Comparison of ENCODE assay signal across 17 cellular contexts in the genomic region with DNA sequence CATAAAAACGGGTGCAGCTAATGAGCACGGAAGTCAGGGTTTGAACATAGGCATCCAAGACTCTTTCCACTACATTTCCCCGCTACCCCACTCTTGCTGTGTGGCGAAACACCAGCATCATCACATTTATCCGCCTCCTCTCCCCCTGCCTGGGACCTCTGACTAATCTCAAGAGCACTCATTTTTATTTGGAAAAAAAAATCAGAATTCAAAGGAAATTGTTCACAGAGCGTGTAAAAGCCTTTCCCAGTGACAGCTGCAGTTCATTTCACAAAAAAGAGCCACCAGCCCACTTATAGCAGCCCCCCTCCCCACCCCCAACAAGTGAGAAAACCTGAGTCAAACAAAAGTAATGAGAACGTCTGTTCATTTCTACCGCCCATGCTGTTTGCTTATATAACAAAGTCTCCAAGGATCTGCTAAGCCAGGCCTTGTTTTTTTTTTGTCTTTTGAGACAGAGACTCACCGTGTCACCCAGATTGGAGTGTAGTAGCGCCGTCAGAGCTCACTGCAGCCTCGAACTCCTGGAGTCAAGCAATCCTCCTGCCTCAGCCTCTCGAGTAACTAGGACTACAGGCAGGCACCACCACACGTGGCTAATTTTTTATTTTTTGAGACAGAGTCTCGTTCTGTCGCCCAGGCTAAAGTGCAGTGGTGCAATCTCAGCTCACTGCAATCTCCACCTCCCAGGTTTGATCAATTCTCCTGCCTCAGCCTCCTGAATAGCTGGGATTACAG. TPM values are rescaled to one million over a fixed set of nuclear protein-coding genes. Genes with fewer than 3 reads are reported as not detected.
DNase-seq lines count a peak whose midpoint lies in the region; ATAC-seq and TF ChIP-seq lines count a peak whose summit lies in the region.
"Had no signal": no experiment of that assay in that cellular context is flagged by ENCODE, and none has a peak within 500 bp of the region (broad histone marks: within the 10 kb centered on the region; RNA-seq: fewer than 3 reads in every experiment).

No MANE protein-coding gene starts in this region.

- TF ChIP-seq CTCF in SK-N-SH (IDR thresholded peaks at IDR 0.05): no peak

- peaks cover 0 to 7% of the 10 kb centered on the region in 2 experiments; a peak in 2 of 4 replicates for H3K4me1 ChIP-seq in SK-N-SH (ENCODE audit: control insufficient read depth in 1 of 2, insufficient read depth in 2 of 2, low read depth in 1 of 2, low read length in 1 of 2)

- H3K9me3 ChIP-seq in SK-N-SH: no peaks in the 10 kb centered on the region
- H3K9me3 ChIP-seq: body of pancreas, thoracic aorta had no signal

- no peaks in the 10 kb centered on the region for H3K9me2 ChIP-seq in SK-N-SH

- TF ChIP-seq EP300 in SK-N-SH (IDR thresholded peaks at IDR 0.05; ENCODE audit: borderline replicate concordance in 1 of 2, low read depth in 1 of 2, low read length in 1 of 2): no peak

- no peak overlapping the region for H3K4me2 ChIP-seq in SK-N-SH
- H3K4me2 ChIP-seq: hepatocyte had no signal

- peak overlapping the region; percentile 25 for H3K4me3 Mint-ChIP-seq in activated T-helper 17 cell treated with anti-CD3 and anti-CD28 coated beads, Interleukin-2, amount 50 U/mL, for 72 hours
- H3K4me3 Mint-ChIP-seq: activated T-cell treated with anti-CD3 and anti-CD28 coated beads, Interleukin-2, amount 50 U/mL, for 24 hours; naive thymus-derived CD4-positive, alpha-beta T cell had no signal

- H3K36me3 Mint-ChIP-seq in activated T-helper 17 cell treated with anti-CD3 and anti-CD28 coated beads, Interleukin-2, amount 50 U/mL, for 72 hours (ENCODE audit: low read depth): peaks cover 5% of the 10 kb centered on the region

- H3K9ac ChIP-seq in SK-N-SH: 0 out of 2 replicates have a peak overlapping the region, but pooled peaks have one; percentile 9

- no peaks in the 10 kb centered on the region for H3K27me3 Mint-ChIP-seq in activated T-helper 17 cell treated with anti-CD3 and anti-CD28 coated beads, Interleukin-2, amount 50 U/mL, for 72 hours
- H3K27me3 Mint-ChIP-seq: activated T-cell treated with anti-CD3 and anti-CD28 coated beads, Interleukin-2, amount 50 U/mL, for 24 hours had no signal

- H3K79me2 ChIP-seq in SK-N-SH (ENCODE audit: insufficient read depth): no peaks in the 10 kb centered on the region
- H3K79me2 ChIP-seq: hepatocyte had no signal

- POLR2A ChIA-PET in SK-N-SH (lab: Yijun Ruan, JAX): no interaction called here

- H3K27me3 ChIP-seq in SK-N-SH (ENCODE audit: insufficient read depth): no peaks in the 10 kb centered on the region
- H3K27me3 ChIP-seq: body of pancreas, hepatocyte had no signal

- H3F3A ChIP-seq in SK-N-SH (replicated peaks; ENCODE audit: insufficient read depth): peaks cover 21% of the 10 kb centered on the region

- no peak for DNase-seq in SK-N-SH
- DNase-seq in fibroblast of the conjunctiva (ENCODE audit: low read depth): peak; percentile 18
- peak; percentile 33 for DNase-seq in superior temporal gyrus (ENCODE audit: extremely low spot score)
- no peak for DNase-seq in GM19240 (ENCODE audit: insufficient read length, low spot score)
- DNase-seq in activated CD4-positive, CD25-positive, alpha-beta regulatory T cell treated with anti-CD3 and anti-CD28 coated beads, Interleukin-2, amount 50 U/mL, for 72 hours: no peak
- DNase-seq: 8988T; activated T-cell treated with anti-CD3 and anti-CD28 coated beads, Interleukin-2, amount 50 U/mL, for 24 hours; MM.1S; naive thymus-derived CD4-positive, alpha-beta T cell; small intestine had no signal

- H3K9me3 Mint-ChIP-seq in activated T-helper 17 cell treated with anti-CD3 and anti-CD28 coated beads, Interleukin-2, amount 50 U/mL, for 72 hours: peaks cover 7% of the 10 kb centered on the region

- H3K27ac ChIP-seq in SK-N-SH (ENCODE audit: low read depth in 2 of 2, low read length in 1 of 2): peak overlapping the region in 1 of 2 experiments; percentile 70; a peak in 2 of 4 replicates
- H3K27ac ChIP-seq: body of pancreas, hepatocyte, thoracic aorta had no signal

- no peak for TF ChIP-seq RAD21 in SK-N-SH (IDR thresholded peaks at IDR 0.05; ENCODE audit: low read length)

- CTCF ChIA-PET in SK-N-SH (lab: Yijun Ruan, JAX): interaction anchor here (0.8 kb wide), 1 partner anchor 9 kb away, joined by 3 read pairs; no protein-coding TSS in a partner anchor

- ATAC-seq in SK-N-SH treated with all-trans-retinoic acid at 6 μM for 48 hours (no peak), GM18909 (IDR thresholded peaks at IDR 0.05; ENCODE audit: poor library complexity, unreplicated experiment) (no peak)
- peak; percentile 40 for ATAC-seq in activated T-helper 17 cell treated with anti-CD3 and anti-CD28 coated beads, Interleukin-2, amount 50 U/mL, for 72 hours (replicated peaks)
- ATAC-seq: activated CD4-positive, CD25-positive, alpha-beta regulatory T cell treated with anti-CD3 and anti-CD28 coated beads, Interleukin-2, amount 50 U/mL, for 24 hours; body of pancreas; naive thymus-derived CD4-positive, alpha-beta T cell had no signal

- peaks cover 29% of the 10 kb centered on the region for H3K4me1 Mint-ChIP-seq in activated T-helper 17 cell treated with anti-CD3 and anti-CD28 coated beads, Interleukin-2, amount 50 U/mL, for 72 hours

- WGBS in SK-N-SH (ENCODE audit: low lambda C conversion rate): 77% methylated on average over 16 of the region's 16 CpGs

- H4K20me1 ChIP-seq in SK-N-SH (ENCODE audit: insufficient read depth): no peaks in the 10 kb centered on the region

- H3K36me3 ChIP-seq in SK-N-SH (replicated peaks in 1 of 2; ENCODE audit: control insufficient read depth in 1 of 2, insufficient read depth in 2 of 2, low read length in 1 of 2): no peaks in the 10 kb centered on the region
- H3K36me3 ChIP-seq: thoracic aorta had no signal

- H3K4me3 ChIP-seq in SK-N-SH (ENCODE audit: low read depth in 2 of 2, low read length in 1 of 2): no peak overlapping the region
- H3K4me3 ChIP-seq: body of pancreas, hepatocyte, thoracic aorta had no signal

- peak overlapping the region; percentile 50 for H3K27ac Mint-ChIP-seq in activated T-helper 17 cell treated with anti-CD3 and anti-CD28 coated beads, Interleukin-2, amount 50 U/mL, for 72 hours
- H3K27ac Mint-ChIP-seq: activated T-cell treated with anti-CD3 and anti-CD28 coated beads, Interleukin-2, amount 50 U/mL, for 24 hours had no signal

- H2AFZ ChIP-seq in SK-N-SH (ENCODE audit: low read depth): peak overlapping the region; percentile 50; the same call in 1 of the 2 replicates
- H2AFZ ChIP-seq: hepatocyte had no signal

TF ChIP-seq in SK-N-SH, 30 proteins besides CTCF, POLR2A, EP300 and RAD21:
- TF ChIP-seq FOXM1 (IDR thresholded peaks at IDR 0.05; ENCODE audit: low read depth): no peak
- TF ChIP-seq FOXJ3 (CRISPR knock-in tag; IDR thresholded peaks at IDR 0.05): no peak
- 0 out of 2 replicates have a peak, but pooled peaks have one; percentile 10 for TF ChIP-seq FOSL2 (IDR thresholded peaks at IDR 0.05; ENCODE audit: borderline replicate concordance, low read depth)
- 0 out of 2 replicates have a peak, but pooled peaks have one; percentile 11 for TF ChIP-seq JUND (IDR thresholded peaks at IDR 0.05)
TF ChIP-seq in SK-N-SH: peak in this region for 2.

TF ChIP-seq in SK-N-SH treated with all-trans-retinoic acid at 6 μM for 48 hours, 23 proteins besides CTCF, POLR2A, EP300 and RAD21 (continues in another document):
- TF ChIP-seq OSR1 (CRISPR knock-in tag; IDR thresholded peaks at IDR 0.05): no peak
- no peak for TF ChIP-seq ISL1 (CRISPR knock-in tag; IDR thresholded peaks at IDR 0.05)
- no peak for TF ChIP-seq ARNTL (CRISPR knock-in tag; IDR thresholded peaks at IDR 0.05; ENCODE audit: borderline replicate concordance, low read depth)
- no peak for TF ChIP-seq ZC3H10 (CRISPR knock-in tag; IDR thresholded peaks at IDR 0.05)
- no peak for TF ChIP-seq ZNF565 (CRISPR knock-in tag; conservative IDR thresholded peaks at IDR 0.05; ENCODE audit: low read depth)
- TF ChIP-seq, protein P1, sequence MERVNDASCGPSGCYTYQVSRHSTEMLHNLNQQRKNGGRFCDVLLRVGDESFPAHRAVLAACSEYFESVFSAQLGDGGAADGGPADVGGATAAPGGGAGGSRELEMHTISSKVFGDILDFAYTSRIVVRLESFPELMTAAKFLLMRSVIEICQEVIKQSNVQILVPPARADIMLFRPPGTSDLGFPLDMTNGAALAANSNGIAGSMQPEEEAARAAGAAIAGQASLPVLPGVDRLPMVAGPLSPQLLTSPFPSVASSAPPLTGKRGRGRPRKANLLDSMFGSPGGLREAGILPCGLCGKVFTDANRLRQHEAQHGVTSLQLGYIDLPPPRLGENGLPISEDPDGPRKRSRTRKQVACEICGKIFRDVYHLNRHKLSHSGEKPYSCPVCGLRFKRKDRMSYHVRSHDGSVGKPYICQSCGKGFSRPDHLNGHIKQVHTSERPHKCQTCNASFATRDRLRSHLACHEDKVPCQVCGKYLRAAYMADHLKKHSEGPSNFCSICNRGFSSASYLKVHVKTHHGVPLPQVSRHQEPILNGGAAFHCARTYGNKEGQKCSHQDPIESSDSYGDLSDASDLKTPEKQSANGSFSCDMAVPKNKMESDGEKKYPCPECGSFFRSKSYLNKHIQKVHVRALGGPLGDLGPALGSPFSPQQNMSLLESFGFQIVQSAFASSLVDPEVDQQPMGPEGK (CRISPR knock-in tag; IDR thresholded peaks at IDR 0.05; ENCODE audit: borderline replicate concordance): no peak
- TF ChIP-seq SNAI2 (CRISPR knock-in tag; IDR thresholded peaks at IDR 0.05): no peak
- TF ChIP-seq, protein P2, sequence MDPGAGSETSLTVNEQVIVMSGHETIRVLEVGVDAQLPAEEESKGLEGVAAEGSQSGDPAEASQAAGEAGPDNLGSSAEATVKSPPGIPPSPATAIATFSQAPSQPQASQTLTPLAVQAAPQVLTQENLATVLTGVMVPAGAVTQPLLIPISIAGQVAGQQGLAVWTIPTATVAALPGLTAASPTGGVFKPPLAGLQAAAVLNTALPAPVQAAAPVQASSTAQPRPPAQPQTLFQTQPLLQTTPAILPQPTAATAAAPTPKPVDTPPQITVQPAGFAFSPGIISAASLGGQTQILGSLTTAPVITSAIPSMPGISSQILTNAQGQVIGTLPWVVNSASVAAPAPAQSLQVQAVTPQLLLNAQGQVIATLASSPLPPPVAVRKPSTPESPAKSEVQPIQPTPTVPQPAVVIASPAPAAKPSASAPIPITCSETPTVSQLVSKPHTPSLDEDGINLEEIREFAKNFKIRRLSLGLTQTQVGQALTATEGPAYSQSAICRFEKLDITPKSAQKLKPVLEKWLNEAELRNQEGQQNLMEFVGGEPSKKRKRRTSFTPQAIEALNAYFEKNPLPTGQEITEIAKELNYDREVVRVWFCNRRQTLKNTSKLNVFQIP (CRISPR knock-in tag; IDR thresholded peaks at IDR 0.05; ENCODE audit: borderline replicate concordance, low read depth): no peak
- no peak for TF ChIP-seq ESRRG (CRISPR knock-in tag; IDR thresholded peaks at IDR 0.05)

RNA-seq across cellular contexts. Expression of a gene that starts 48.3 kb away (rescaled TPM):
- polyA plus RNA-seq in SK-N-SH (2012; rRNA removed): 7.0 and 8.6 TPM in 2 replicates
- polyA plus RNA-seq in SK-N-SH (2012; cell fraction: cytosol; rRNA removed): 9.4 and 11.4 TPM in 2 replicates
- polyA plus RNA-seq in SK-N-SH (2012; cell fraction: nucleus; rRNA removed): 10.2 and 13.8 TPM in 2 replicates
- total RNA-seq in activated T-helper 17 cell treated with anti-CD3 and anti-CD28 coated beads, Interleukin-2, amount 50 U/mL, for 72 hours: 10 to 100 TPM; 46.1 to 58.1 TPM

Comparison
In these comparisons a context has a peak if more than half of its experiments do, and no peak if none do; other contexts are left out.
1. DNase-seq: peak in fibroblast of the conjunctiva (single experiment) and superior temporal gyrus (single experiment); none in SK-N-SH (single experiment), GM19240 (single experiment) and activated CD4-positive, CD25-positive, alpha-beta regulatory T cell treated with anti-CD3 and anti-CD28 coated beads, Interleukin-2, amount 50 U/mL, for 72 hours (single experiment).